ENCODE assay signal across 8 cellular contexts in genomic region chr10:89251417-89252224, GRCh38. TPM values are rescaled to one million over a fixed set of nuclear protein-coding genes. Genes with fewer than 3 reads are reported as not detected.
A peak's percentile ranks its signal among the peaks of the same experiment; 100 is the strongest.
DNase-seq lines count a peak whose midpoint lies in the region; ATAC-seq and TF ChIP-seq lines count a peak whose summit lies in the region.

TSS of gene LIPA (minus strand) at chr10:89251775. CDS start at chr10:89247648, 4,127 bp downstream.

- H3K27me3 ChIP-seq in left ventricle myocardium inferior (ENCODE audit: low read depth): no peaks in the 10 kb centered on the region
- H3K27me3 ChIP-seq in prostate gland (replicated peaks; ENCODE audit: insufficient read depth): no peaks in the 10 kb centered on the region

- peak; percentile 96 for ATAC-seq in HG02885 (IDR thresholded peaks at IDR 0.05; ENCODE audit: poor library complexity, unreplicated experiment)
- peak; percentile 96 for ATAC-seq in T-helper 17 cell

- peak within 1 kb of the TSS; percentile 95 for H3K4me3 ChIP-seq in left ventricle myocardium inferior
- peak within 1 kb of the TSS; percentile 60 to 80 for H3K4me3 ChIP-seq in prostate gland
- H3K4me3 ChIP-seq in urinary bladder (ENCODE audit: low read depth, low read length): peak within 1 kb of the TSS; percentile 68

- H3K27ac Mint-ChIP-seq in T-helper 17 cell: peak within 1 kb of the TSS; percentile 74

- H3K9me3 ChIP-seq in T-helper 17 cell (ENCODE audit: control insufficient read depth, low read length, poor library complexity, severe bottlenecking): no peaks in the 10 kb centered on the region
- H3K9me3 ChIP-seq in left ventricle myocardium inferior (replicated peaks): no peaks in the 10 kb centered on the region
- no peaks in the 10 kb centered on the region for H3K9me3 ChIP-seq in prostate gland

- no peaks in the 10 kb centered on the region for H3K36me3 Mint-ChIP-seq in T-helper 17 cell (ENCODE audit: low read depth)

- peaks cover 15% of the 10 kb centered on the region for H3K4me1 ChIP-seq in left ventricle myocardium inferior
- H3K4me1 ChIP-seq in prostate gland (replicated peaks): no peaks in the 10 kb centered on the region
- no peaks in the 10 kb centered on the region for H3K4me1 ChIP-seq in urinary bladder (ENCODE audit: insufficient read depth)

- DNase-seq in NCI-H1694 treated with DMSO at 0.1 percent for 48 hours (lab: John Stamatoyannopoulos, UW) (peak; percentile 96), T-helper 17 cell (peak; percentile 85 to 94 (median 90)), amygdala (lab: John Stamatoyannopoulos, UW) (peak; percentile 52 to 98 (median 95)), left ventricle myocardium inferior (peak; percentile 95), prostate gland (ENCODE audit: low spot score) (peak; percentile 96)

- H3K36me3 ChIP-seq in left ventricle myocardium inferior (no peaks in the 10 kb centered on the region), prostate gland (no peaks in the 10 kb centered on the region), urinary bladder (ENCODE audit: insufficient read depth) (no peaks in the 10 kb centered on the region)

- H3K27me3 Mint-ChIP-seq in T-helper 17 cell: peaks cover 10% of the 10 kb centered on the region

- H3K4me1 Mint-ChIP-seq in T-helper 17 cell: peaks cover 17% of the 10 kb centered on the region

- peak within 1 kb of the TSS; percentile 85 for H3K27ac ChIP-seq in left ventricle myocardium inferior (replicated peaks)
- peak within 1 kb of the TSS; percentile 66 to 70 for H3K27ac ChIP-seq in prostate gland
- H3K27ac ChIP-seq in urinary bladder (ENCODE audit: low read depth): no peak within 1 kb of the TSS

- TF ChIP-seq CTCF in left ventricle myocardium inferior (IDR thresholded peaks at IDR 0.05; ENCODE audit: borderline replicate concordance) (no peak), prostate gland (IDR thresholded peaks at IDR 0.05) (no peak)

- WGBS in prostate gland: under 1% methylated on average over 53 of the region's 53 CpGs
- WGBS in urinary bladder: under 1% methylated on average over 53 of the region's 53 CpGs

- intact Hi-C loops in left ventricle myocardium inferior (cut with micrococcal nuclease): no loop called here
- intact Hi-C loops in prostate gland (cut with DNase I): loop anchor here (10.0 kb wide), 1 partner anchor 313 kb away; no protein-coding TSS in a partner anchor

- TF ChIP-seq POLR2A in GM15510 (IDR thresholded peaks at IDR 0.05; ENCODE audit: borderline replicate concordance, extremely low read depth, insufficient read length) (peak; percentile 84), prostate gland (IDR thresholded peaks at IDR 0.05) (peak; percentile 61)

- peak within 1 kb of the TSS; percentile 91 for H3K4me3 Mint-ChIP-seq in T-helper 17 cell

RNA-seq across cellular contexts. Expression of gene LIPA, which starts in this region (rescaled TPM):
- total RNA-seq in T-helper 17 cell (10 to 100 TPM; 24.7 to 33.8 TPM), left ventricle myocardium inferior (12.8 TPM), prostate gland (10 to 100 TPM; 25.6 to 37.2 TPM), urinary bladder (63.0 TPM)
- polyA plus RNA-seq in urinary bladder: 49.1 TPM
